Comparison of ENCODE assay signal across 35 cellular contexts in genomic region chr2:71658771-71659170, GRCh38.
"Had no signal": no experiment of that assay in that cellular context is flagged by ENCODE, and none has a peak within 500 bp of the region (broad histone marks: within the 10 kb centered on the region; RNA-seq: fewer than 3 reads in every experiment).

No MANE protein-coding gene starts in this region.

- H3K27ac ChIP-seq: KMS-11 had no signal

- DNase-seq: Karpas-422, Kasumi-1, MG63, MM.1S, MV-4-11, NCI-H1048, NCI-H1092, NCI-H1092 treated with DMSO at 0.1 percent for 48 hours, NCI-H1105, NCI-H1105 treated with DMSO at 0.1 percent for 48 hours, NCI-H1417, NCI-H1417 treated with DMSO at 0.1 percent for 48 hours, NCI-H1436, NCI-H1436 treated with DMSO at 0.1 percent for 48 hours, NCI-H146, NCI-H1694, NCI-H1694 treated with DMSO at 0.1 percent for 48 hours, NCI-H187, NCI-H187 treated with DMSO at 0.1 percent for 48 hours, NCI-H1930, NCI-H2029, NCI-H2029 treated with DMSO at 0.1 percent for 48 hours, NCI-H2081, NCI-H2081 treated with DMSO at 0.1 percent for 48 hours, NCI-H2107, NCI-H2171, NCI-H2171 treated with DMSO at 0.1 percent for 48 hours, NCI-H2227 treated with DMSO at 0.1 percent for 48 hours, NCI-H226, NCI-H345, NCI-H446, NCI-H446 treated with DMSO at 0.1 percent for 48 hours, NCI-H510A, NCI-H510A treated with DMSO at 0.1 percent for 48 hours had no signal

- H3K4me3 ChIP-seq: MG63 had no signal

- H3K36me3 ChIP-seq: MG63 had no signal

- H3K27me3 ChIP-seq: MG63 had no signal

- H3K9ac ChIP-seq: KMS-11 had no signal
